In the genomic region with DNA sequence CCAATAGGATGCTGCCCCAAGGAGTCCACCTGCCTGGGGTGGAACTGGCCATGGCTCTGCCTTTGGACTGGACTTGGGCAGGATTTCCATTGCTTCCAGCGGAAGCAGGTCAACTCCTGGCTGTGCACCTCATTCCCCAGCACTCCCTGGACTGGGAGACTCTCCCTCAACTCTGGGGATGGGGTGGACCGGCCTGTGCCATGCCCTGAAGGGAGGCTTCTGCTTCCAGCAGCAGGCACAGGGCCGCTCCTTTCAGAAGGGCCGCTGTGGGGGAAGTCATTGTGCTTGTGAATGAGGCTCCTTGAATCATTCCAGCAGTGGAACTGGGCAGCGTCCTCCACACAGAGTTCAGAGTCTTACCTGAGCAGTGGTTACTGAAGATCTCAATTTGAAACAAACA, we compare ENCODE assay signal across 24 cellular contexts. TPM values are rescaled to one million over a fixed set of nuclear protein-coding genes. Genes with fewer than 3 reads are reported as not detected.
DNase-seq lines count a peak whose midpoint lies in the region; ATAC-seq and TF ChIP-seq lines count a peak whose summit lies in the region.
"Had no signal": no experiment of that assay in that cellular context is flagged by ENCODE, and none has a peak within 500 bp of the region (broad histone marks: within the 10 kb centered on the region; RNA-seq: fewer than 3 reads in every experiment).

No MANE protein-coding gene starts in this region.

- H3K14ac ChIP-seq in trophoblast cell (ENCODE audit: low read length), result no peak overlapping the region

- no peak for TF ChIP-seq CTCF in prostate gland (IDR thresholded peaks at IDR 0.05)

- no peak overlapping the region for H4K91ac ChIP-seq in trophoblast cell (ENCODE audit: low read depth, low read length)

- no peaks in the 10 kb centered on the region for H3K4me1 Mint-ChIP-seq in activated T-helper 17 cell treated with anti-CD3 and anti-CD28 coated beads, Interleukin-2, amount 50 U/mL, for 72 hours
- H3K4me1 Mint-ChIP-seq: CD14-positive monocyte had no signal

- no peak overlapping the region for H3K4me3 Mint-ChIP-seq in activated T-helper 17 cell treated with anti-CD3 and anti-CD28 coated beads, Interleukin-2, amount 50 U/mL, for 72 hours
- H3K4me3 Mint-ChIP-seq: CD14-positive monocyte had no signal

- no peak overlapping the region for H2BK5ac ChIP-seq in trophoblast cell (ENCODE audit: low read depth, low read length, poor library complexity)

- intact Hi-C loops in prostate gland (cut with DNase I), result no loop called here

- H3K18ac ChIP-seq in trophoblast cell (ENCODE audit: low read length), result no peak overlapping the region

- no peak for TF ChIP-seq POLR2A in prostate gland (IDR thresholded peaks at IDR 0.05)

- H3K27me3 ChIP-seq in trophoblast cell (ENCODE audit: insufficient read depth, low read length), result no peaks in the 10 kb centered on the region
- H3K27me3 ChIP-seq in prostate gland (replicated peaks; ENCODE audit: insufficient read depth), result no peaks in the 10 kb centered on the region
- H3K27me3 ChIP-seq: BE2C, MG63 had no signal

- no peaks in the 10 kb centered on the region for H3K27me3 Mint-ChIP-seq in activated T-helper 17 cell treated with anti-CD3 and anti-CD28 coated beads, Interleukin-2, amount 50 U/mL, for 72 hours

- no peak overlapping the region for H3K4me3 ChIP-seq in trophoblast cell (ENCODE audit: low read depth, low read length)
- no peak overlapping the region for H3K4me3 ChIP-seq in prostate gland
- H3K4me3 ChIP-seq: MG63, PC-9 had no signal

- H2AFZ ChIP-seq in trophoblast cell (ENCODE audit: insufficient read depth, low read length, poor library complexity), result no peak overlapping the region
- H2AFZ ChIP-seq: PC-9 had no signal

- no peak for ATAC-seq in activated T-helper 17 cell treated with anti-CD3 and anti-CD28 coated beads, Interleukin-2, amount 50 U/mL, for 72 hours (replicated peaks)
- ATAC-seq in HG03469 (IDR thresholded peaks at IDR 0.05; ENCODE audit: unreplicated experiment), result no peak
- ATAC-seq: HCT116, HepG2 had no signal

- H3K27ac Mint-ChIP-seq in activated T-helper 17 cell treated with anti-CD3 and anti-CD28 coated beads, Interleukin-2, amount 50 U/mL, for 72 hours, result peak overlapping the region; percentile 47

- H2BK120ac ChIP-seq in trophoblast cell (ENCODE audit: insufficient read depth, low read length, poor library complexity), result no peak overlapping the region

- H3K36me3 Mint-ChIP-seq in activated T-helper 17 cell treated with anti-CD3 and anti-CD28 coated beads, Interleukin-2, amount 50 U/mL, for 72 hours (ENCODE audit: low read depth), result peaks cover 49% of the 10 kb centered on the region

- H3K9ac ChIP-seq in trophoblast cell (ENCODE audit: low read length), result no peak overlapping the region

- H3K9me3 Mint-ChIP-seq in activated T-helper 17 cell treated with anti-CD3 and anti-CD28 coated beads, Interleukin-2, amount 50 U/mL, for 72 hours, result no peaks in the 10 kb centered on the region
- H3K9me3 Mint-ChIP-seq: CD14-positive monocyte had no signal

- H3K79me2 ChIP-seq in trophoblast cell (ENCODE audit: control insufficient read depth, insufficient read depth, low read length, poor library complexity), result no peaks in the 10 kb centered on the region

- no peak overlapping the region for H4K8ac ChIP-seq in trophoblast cell (ENCODE audit: low read depth, low read length)

- H2BK12ac ChIP-seq in trophoblast cell (ENCODE audit: low read length), result no peak overlapping the region

- H3K36me3 ChIP-seq in trophoblast cell (ENCODE audit: control insufficient read depth in 1 of 2, insufficient read depth in 2 of 2, low read length in 2 of 2) (peaks cover 0 to 2% of the 10 kb centered on the region in 2 experiments), prostate gland (no peaks in the 10 kb centered on the region)

- DNase-seq in activated effector memory CD4-positive, alpha-beta T cell treated with anti-CD3 and anti-CD28 coated beads, Interleukin-2, amount 50 U/mL, for 16 hours, result peak; percentile 19
- no peak for DNase-seq in activated effector memory CD4-positive, alpha-beta T cell treated with Interleukin-2 at 50 U/mL for 16 hours
- DNase-seq in trophoblast cell (no peak), NCI-H128 (lab: John Stamatoyannopoulos, UW; ENCODE audit: unreplicated experiment) (no peak), prostate gland (ENCODE audit: low spot score) (no peak)
- DNase-seq: 8988T, ACHN, BE2C, Calu3, DMS79 treated with DMSO at 0.1 percent for 48 hours, GF-D8, Kasumi-1, MG63, NCI-H1105 treated with DMSO at 0.1 percent for 48 hours, NCI-H2029, NCI-H446, NCI-H524 treated with DMSO at 0.1 percent for 48 hours, PC-9, Right ventricle myocardium superior had no signal

- H3K9me3 ChIP-seq in trophoblast cell (ENCODE audit: insufficient read depth, low read depth, low read length) (no peaks in the 10 kb centered on the region), prostate gland (no peaks in the 10 kb centered on the region)
- H3K9me3 ChIP-seq: BE2C, MG63 had no signal

- H3K4me1 ChIP-seq in trophoblast cell (ENCODE audit: control insufficient read depth in 1 of 2, insufficient read depth in 2 of 2, low read length in 2 of 2) (no peaks in the 10 kb centered on the region), prostate gland (replicated peaks) (no peaks in the 10 kb centered on the region)

- no peaks in the 10 kb centered on the region for H3K79me1 ChIP-seq in trophoblast cell (ENCODE audit: low read length)

- H3K4me2 ChIP-seq in trophoblast cell (ENCODE audit: low read length), result no peak overlapping the region
- H3K4me2 ChIP-seq: PC-9 had no signal

- H4K12ac ChIP-seq in trophoblast cell (ENCODE audit: low read depth, low read length), result peak overlapping the region; percentile 82

- H3K27ac ChIP-seq in trophoblast cell (ENCODE audit: low read depth, low read length) (no peak overlapping the region), prostate gland (no peak overlapping the region)
- H3K27ac ChIP-seq: PC-9 had no signal

- H3K23ac ChIP-seq in trophoblast cell (ENCODE audit: low read length), result no peak overlapping the region

- no peak overlapping the region for H2AK5ac ChIP-seq in trophoblast cell (ENCODE audit: low read length)

- no CpG with 5 or more reads among the region's 5 CpGs for WGBS in trophoblast cell (ENCODE audit: extremely low coverage, insufficient coverage, insufficient read length)
- WGBS in prostate gland, result 84% methylated on average over 5 of the region's 5 CpGs

- no peak overlapping the region for H3K4ac ChIP-seq in trophoblast cell (ENCODE audit: low read depth, low read length)

RNA-seq across cellular contexts. Expression of a gene that starts 23.0 kb away (rescaled TPM):
- total RNA-seq in activated T-helper 17 cell treated with anti-CD3 and anti-CD28 coated beads, Interleukin-2, amount 50 U/mL, for 72 hours, result 10 to 100 TPM in 1 of 2 donors, 1 to 10 TPM in 1; 9.8 to 20.2 TPM
- 5.9 and 6.2 TPM in 2 replicates for polyA plus RNA-seq in trophoblast cell (2013)
- 10 to 100 TPM; 18.9 to 26.3 TPM for total RNA-seq in prostate gland

RNA-seq across cellular contexts. Expression of a gene that starts 42.7 kb away (rescaled TPM):
- total RNA-seq in activated T-helper 17 cell treated with anti-CD3 and anti-CD28 coated beads, Interleukin-2, amount 50 U/mL, for 72 hours, result 10 to 100 TPM; 25.7 to 26.4 TPM
- polyA plus RNA-seq in trophoblast cell (2013), result 20.7 and 21.0 TPM in 2 replicates
- 10 to 100 TPM; 67.2 to 87.1 TPM for total RNA-seq in prostate gland
